ENCODE assay signal across 1 cellular context in genomic region chr19:15284896-15285295, GRCh38.
TF ChIP-seq lines count a peak whose summit lies in the region.

No MANE protein-coding gene starts in this region.

TF ChIP-seq in K562, 482 proteins besides CTCF, POLR2A, EP300 and RAD21:
- TF ChIP-seq ARID2 (IDR thresholded peaks at IDR 0.05) (no peak), ZC3H4 (CRISPR knock-in tag; IDR thresholded peaks at IDR 0.05; ENCODE audit: borderline replicate concordance) (no peak), HES1 (IDR thresholded peaks at IDR 0.05; ENCODE audit: low read depth) (no peak), NKRF (IDR thresholded peaks at IDR 0.05; ENCODE audit: borderline replicate concordance) (no peak), THAP12 (CRISPR knock-in tag; IDR thresholded peaks at IDR 0.05) (no peak), KAT2B (IDR thresholded peaks at IDR 0.05; ENCODE audit: low read depth, low read length) (no peak), POLR2AphosphoS2 (IDR thresholded peaks at IDR 0.05; ENCODE audit: low read length) (no peak), BRD9 (IDR thresholded peaks at IDR 0.05; ENCODE audit: low read depth, partially characterized antibody) (no peak), ZNF444 (CRISPR knock-in tag; IDR thresholded peaks at IDR 0.05) (no peak), AFF1 (IDR thresholded peaks at IDR 0.05; ENCODE audit: low read depth in 1 of 2, partially characterized antibody in 2 of 2) (no peak), THAP7 (CRISPR knock-in tag; IDR thresholded peaks at IDR 0.05) (no peak), MAZ (CRISPR knock-in tag; conservative IDR thresholded peaks at IDR 0.05 in 1 of 2, IDR thresholded peaks at IDR 0.05 in 1 of 2) (no peak), ESRRB (CRISPR knock-in tag; IDR thresholded peaks at IDR 0.05; ENCODE audit: borderline replicate concordance) (no peak), HDAC2 (IDR thresholded peaks at IDR 0.05) (no peak), MBD2 (IDR thresholded peaks at IDR 0.05; ENCODE audit: borderline replicate concordance, low read depth) (no peak), TEAD1 (CRISPR knock-in tag; IDR thresholded peaks at IDR 0.05) (no peak), ZMIZ1 (IDR thresholded peaks at IDR 0.05; ENCODE audit: low read depth in 2 of 2, low read length in 2 of 2) (no peak), ZBTB17 (CRISPR knock-in tag; IDR thresholded peaks at IDR 0.05) (no peak), IRF9 (tag; IDR thresholded peaks at IDR 0.05) (no peak)
TF ChIP-seq in K562: peak in this region for 0.
